1 cellular context compared by ENCODE assay signal in genomic region chr1:38804062-38804886, GRCh38.
A peak's percentile ranks its signal among the peaks of the same experiment; 100 is the strongest.
TF ChIP-seq lines count a peak whose summit lies in the region.

No MANE protein-coding gene starts in this region.

TF ChIP-seq in HepG2, 621 proteins besides CTCF, POLR2A, EP300 and RAD21 (continued from another document):
- TF ChIP-seq STAT6 (CRISPR knock-in tag; IDR thresholded peaks at IDR 0.05; ENCODE audit: borderline replicate concordance) (no peak), HMGA1 (CRISPR knock-in tag; conservative IDR thresholded peaks at IDR 0.05) (no peak), HNRNPLL (IDR thresholded peaks at IDR 0.05; ENCODE audit: low read depth, low read length, poor library complexity, severe bottlenecking) (peak; percentile 95)
- TF ChIP-seq, protein P1, sequence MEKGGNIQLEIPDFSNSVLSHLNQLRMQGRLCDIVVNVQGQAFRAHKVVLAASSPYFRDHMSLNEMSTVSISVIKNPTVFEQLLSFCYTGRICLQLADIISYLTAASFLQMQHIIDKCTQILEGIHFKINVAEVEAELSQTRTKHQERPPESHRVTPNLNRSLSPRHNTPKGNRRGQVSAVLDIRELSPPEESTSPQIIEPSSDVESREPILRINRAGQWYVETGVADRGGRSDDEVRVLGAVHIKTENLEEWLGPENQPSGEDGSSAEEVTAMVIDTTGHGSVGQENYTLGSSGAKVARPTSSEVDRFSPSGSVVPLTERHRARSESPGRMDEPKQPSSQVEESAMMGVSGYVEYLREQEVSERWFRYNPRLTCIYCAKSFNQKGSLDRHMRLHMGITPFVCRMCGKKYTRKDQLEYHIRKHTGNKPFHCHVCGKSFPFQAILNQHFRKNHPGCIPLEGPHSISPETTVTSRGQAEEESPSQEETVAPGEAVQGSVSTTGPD (CRISPR knock-in tag; IDR thresholded peaks at IDR 0.05) = no peak
